29 cellular contexts compared by ENCODE assay signal in genomic region chr4:6458528-6458927, GRCh38. TPM values are rescaled to one million over a fixed set of nuclear protein-coding genes. Genes with fewer than 3 reads are reported as not detected.
"Had no signal": no experiment of that assay in that cellular context is flagged by ENCODE, and none has a peak within 500 bp of the region (broad histone marks: within the 10 kb centered on the region; RNA-seq: fewer than 3 reads in every experiment).

No MANE protein-coding gene starts in this region.

- ATAC-seq: left colon; left lung; lower lobe of right lung; naive thymus-derived CD8-positive, alpha-beta T cell; right lobe of liver; stimulated activated naive B cell treated with anti-CD40 and anti-IgM and Interleukin-4, amounts not matched to agents 10 μg/mL and 1 μg/mL and 100 μg/mL, for 72 hours; stimulated activated naive CD8-positive, alpha-beta T cell treated with anti-CD3 and anti-CD28 coated beads, Interleukin-15, Interleukin-2, amounts not matched to agents 100 U/mL and 50 U/mL, for 24 hours; upper lobe of right lung had no signal

- H3K79me2 ChIP-seq: parathyroid adenoma had no signal

- H3K4me3 ChIP-seq: left lung, lower lobe of right lung, right atrium auricular region, right lobe of liver, smooth muscle cell, stomach, thoracic aorta, tibial artery, upper lobe of right lung had no signal

- H3K36me3 ChIP-seq: left lung, lower lobe of right lung, neutrophil, right atrium auricular region, right lobe of liver, stomach, thoracic aorta, tibial artery, upper lobe of right lung had no signal

- H3K9ac ChIP-seq: parathyroid adenoma had no signal

- H3K4me1 ChIP-seq: left lung, lower lobe of right lung, parathyroid adenoma, right atrium auricular region, right lobe of liver, stomach, tibial artery, upper lobe of right lung had no signal

- H3K4me2 ChIP-seq: smooth muscle cell had no signal

- H3K27me3 ChIP-seq: right atrium auricular region, right lobe of liver had no signal

- H3K27ac ChIP-seq: left lung, lower lobe of right lung, neutrophil, parathyroid adenoma, right atrium auricular region, right lobe of liver, stomach, thoracic aorta, tibial artery, upper lobe of right lung had no signal

- DNase-seq: hippocampal formation; kidney; left colon; left lung; lower lobe of right lung; mammary epithelial cell; mesenchymal stem cell; naive thymus-derived CD8-positive, alpha-beta T cell; occipital lobe; stimulated activated CD4-positive, alpha-beta T cell treated with anti-CD3 and anti-CD28 coated beads, Interleukin-12 subunit alpha, Interleukin-12 subunit beta, amount 100 ng/mL, for 4 hours; stimulated activated CD4-positive, alpha-beta T cell treated with anti-CD3 and anti-CD28 coated beads, Interleukin-15, amount 100 ng/mL, for 24 hours; stimulated activated CD4-positive, alpha-beta T cell treated with anti-CD3 and anti-CD28 coated beads, Interleukin-2, amount 100 ng/mL, for 24 hours; stimulated activated CD4-positive, alpha-beta T cell treated with anti-CD3 and anti-CD28 coated beads, Interleukin-4, amount 100 ng/mL, for 1 hour; stimulated activated naive B cell treated with anti-CD40 and anti-IgM and Interleukin-4, amounts not matched to agents 10 μg/mL and 1 μg/mL and 100 μg/mL, for 72 hours; stimulated activated naive CD8-positive, alpha-beta T cell treated with anti-CD3 and anti-CD28 coated beads, Interleukin-15, Interleukin-2, amounts not matched to agents 100 U/mL and 50 U/mL, for 24 hours; stomach; trophoblast cell; upper lobe of right lung had no signal

- FAIRE-seq: kidney, urothelium cell line had no signal

- H3K9me3 ChIP-seq: lower lobe of right lung, neutrophil, right lobe of liver, thoracic aorta, upper lobe of right lung had no signal

- H2AFZ ChIP-seq: parathyroid adenoma had no signal

RNA-seq across cellular contexts. Expression of gene PPP2R2C, which starts 13.9 kb away (rescaled TPM):
- total RNA-seq: lower lobe of right lung; naive thymus-derived CD8-positive, alpha-beta T cell; osteocyte; pulmonary artery endothelial cell; skeletal muscle tissue had no signal
- polyA plus RNA-seq: naive thymus-derived CD8-positive, alpha-beta T cell had no signal
